20 cellular contexts compared by ENCODE assay signal in genomic region chr3:38255627-38256026, GRCh38. TPM values are rescaled to one million over a fixed set of nuclear protein-coding genes. Genes with fewer than 3 reads are reported as not detected.
"Had no signal": no experiment of that assay in that cellular context is flagged by ENCODE, and none has a peak within 500 bp of the region (broad histone marks: within the 10 kb centered on the region; RNA-seq: fewer than 3 reads in every experiment).

No MANE protein-coding gene starts in this region.

- H3K9me3 ChIP-seq: breast epithelium, esophagus muscularis mucosa, lower lobe of right lung, pancreas, right lobe of liver, spleen, suprapubic skin, transverse colon, uterus had no signal

- ATAC-seq: lower lobe of right lung; naive thymus-derived CD8-positive, alpha-beta T cell; SK-N-SH treated with all-trans-retinoic acid at 6 μM for 48 hours; T-cell had no signal

- H3K4me1 ChIP-seq: breast epithelium, esophagus muscularis mucosa, lower lobe of right lung, right lobe of liver, spleen, suprapubic skin, transverse colon, uterus had no signal

- H3K27ac ChIP-seq: breast epithelium, esophagus muscularis mucosa, lower lobe of right lung, pancreas, right lobe of liver, spleen, suprapubic skin, transverse colon, uterus had no signal

- H3K27me3 ChIP-seq: breast epithelium, esophagus muscularis mucosa, pancreas, right lobe of liver, spleen, suprapubic skin, transverse colon, uterus had no signal

- H3K4me3 Mint-ChIP-seq: activated CD4-positive, alpha-beta T cell treated with anti-CD3 and anti-CD28 coated beads, Interleukin-2, amount 10 ng/mL, durations not matched to agents 24 days and 14 days; dendritic cell treated with granulocyte-macrophage colony-stimulating factor and Interleukin-4, amounts not matched to agents 40 ng/mL and 50 ng/mL, for 4 days; naive thymus-derived CD8-positive, alpha-beta T cell; T-cell had no signal

- H3K27me3 Mint-ChIP-seq: activated CD4-positive, alpha-beta T cell treated with anti-CD3 and anti-CD28 coated beads, Interleukin-2, amount 10 ng/mL, durations not matched to agents 24 days and 14 days; dendritic cell treated with granulocyte-macrophage colony-stimulating factor and Interleukin-4, amounts not matched to agents 40 ng/mL and 50 ng/mL, for 4 days; naive thymus-derived CD8-positive, alpha-beta T cell; T-cell had no signal

- H3K27ac Mint-ChIP-seq: activated CD4-positive, alpha-beta T cell treated with anti-CD3 and anti-CD28 coated beads, Interleukin-2, amount 10 ng/mL, durations not matched to agents 24 days and 14 days; activated T-helper 2 cell treated with anti-CD3 and anti-CD28 coated beads, Interferon-gamma antibody, Interleukin-2, Interleukin-4, amounts not matched to agents 10 μg/mL and 5 μg/mL and 100 μg/mL, durations not matched to agents 14 hours and 24 hours and 36 hours; dendritic cell treated with granulocyte-macrophage colony-stimulating factor and Interleukin-4, amounts not matched to agents 40 ng/mL and 50 ng/mL, for 4 days had no signal

- DNase-seq: activated naive CD4-positive, alpha-beta T cell treated with Interleukin-2 at 50 U/mL for 16 hours; cerebellar nuclear complex; effector CD8-positive, alpha-beta T cell; lower lobe of right lung; naive thymus-derived CD8-positive, alpha-beta T cell; pancreas; right lobe of liver; spleen; stimulated activated naive CD8-positive, alpha-beta T cell treated with anti-CD3 and anti-CD28 coated beads, Interleukin-15, Interleukin-2, amounts not matched to agents 100 U/mL and 50 U/mL, for 24 hours; T-cell; transverse colon; uterus had no signal

- H3K9me3 Mint-ChIP-seq: activated CD4-positive, alpha-beta T cell treated with anti-CD3 and anti-CD28 coated beads, Interleukin-2, amount 10 ng/mL, durations not matched to agents 24 days and 14 days; activated T-helper 2 cell treated with anti-CD3 and anti-CD28 coated beads, Interferon-gamma antibody, Interleukin-2, Interleukin-4, amounts not matched to agents 10 μg/mL and 5 μg/mL and 100 μg/mL, durations not matched to agents 14 hours and 24 hours and 36 hours; dendritic cell treated with granulocyte-macrophage colony-stimulating factor and Interleukin-4, amounts not matched to agents 40 ng/mL and 50 ng/mL, for 4 days; naive thymus-derived CD8-positive, alpha-beta T cell; T-cell had no signal

- H3K36me3 ChIP-seq: uterus had no signal

- H3K4me3 ChIP-seq: breast epithelium, esophagus muscularis mucosa, lower lobe of right lung, pancreas, right lobe of liver, spleen, suprapubic skin, transverse colon, uterus had no signal

RNA-seq across cellular contexts. Expression of gene SLC22A14, which starts 26.5 kb away (rescaled TPM):
- total RNA-seq: activated CD4-positive, alpha-beta T cell treated with anti-CD3 and anti-CD28 coated beads, Interleukin-2, amount 10 ng/mL, durations not matched to agents 24 days and 14 days; activated T-helper 2 cell treated with anti-CD3 and anti-CD28 coated beads, Interferon-gamma antibody, Interleukin-2, Interleukin-4, amounts not matched to agents 10 μg/mL and 5 μg/mL and 100 μg/mL, durations not matched to agents 14 hours and 24 hours and 36 hours; endothelial cell of umbilical vein; lower lobe of right lung had no signal
